Comparison of ENCODE assay signal across 1 cellular context in the genomic region with DNA sequence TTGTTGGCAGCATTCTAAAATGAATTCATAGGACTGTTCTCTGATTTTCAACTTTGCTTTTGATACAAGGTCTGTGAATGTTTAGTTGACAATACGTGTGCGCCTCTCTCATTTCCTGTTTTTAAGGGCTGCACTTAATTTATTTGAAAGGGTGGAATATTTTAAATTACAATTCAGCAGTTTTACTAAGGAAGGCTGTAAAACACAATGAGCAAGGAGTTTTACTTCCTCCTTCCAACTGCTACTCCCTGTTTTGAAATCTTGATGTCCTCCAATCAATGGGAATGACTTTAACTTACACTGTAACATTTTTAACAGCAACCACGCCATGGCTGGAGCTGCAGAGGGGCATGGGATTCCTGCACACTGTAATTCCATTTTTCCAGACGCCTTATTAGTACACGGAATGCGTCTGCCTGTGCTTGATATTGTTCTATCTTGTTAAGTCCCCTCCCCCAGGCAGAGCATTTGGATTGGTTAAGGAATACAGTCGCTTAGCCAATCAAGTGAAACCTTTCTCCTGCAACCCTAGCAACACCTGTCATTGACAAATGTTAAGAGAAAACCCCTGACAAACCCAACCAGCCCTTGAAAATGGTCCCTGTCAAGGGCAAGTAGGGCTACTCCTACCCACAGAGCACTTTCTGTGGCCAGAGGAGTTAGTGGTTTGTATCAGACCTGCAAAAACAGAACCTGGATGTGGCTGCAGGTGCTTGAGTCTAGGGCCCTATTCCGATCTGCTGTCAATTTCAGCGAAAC.
TF ChIP-seq lines count a peak whose summit lies in the region.

No MANE protein-coding gene starts in this region.

TF ChIP-seq in GM12878, 131 proteins besides CTCF, POLR2A, EP300 and RAD21 (continued from another document):
- TF ChIP-seq ZBTB40 (IDR thresholded peaks at IDR 0.05; ENCODE audit: borderline replicate concordance) (no peak), ZNF24 (IDR thresholded peaks at IDR 0.05) (no peak), NFIC (IDR thresholded peaks at IDR 0.05; ENCODE audit: low read depth, low read length) (peak; percentile 89), EED (IDR thresholded peaks at IDR 0.05; ENCODE audit: low read depth) (peak; percentile 93), HCFC1 (IDR thresholded peaks at IDR 0.05; ENCODE audit: low read length) (no peak), BCL3 (IDR thresholded peaks at IDR 0.05; ENCODE audit: borderline replicate concordance, insufficient read depth, low read depth, low read length, poor library complexity, severe bottlenecking) (no peak), KLF5 (IDR thresholded peaks at IDR 0.05; ENCODE audit: partially characterized antibody) (no peak), TCF12 (IDR thresholded peaks at IDR 0.05; ENCODE audit: low read depth, low read length) (peak; percentile 97), CHD1 (IDR thresholded peaks at IDR 0.05; ENCODE audit: low read depth, low read length) (no peak), POLR2AphosphoS2 (IDR thresholded peaks at IDR 0.05; ENCODE audit: low read depth, low read length) (no peak), TAF1 (IDR thresholded peaks at IDR 0.05; ENCODE audit: borderline replicate concordance, low read depth, low read length) (no peak), SUZ12 (IDR thresholded peaks at IDR 0.05; ENCODE audit: unreplicated experiment) (no peak), ASH2L (IDR thresholded peaks at IDR 0.05; ENCODE audit: borderline replicate concordance, low read depth) (no peak), SRF (IDR thresholded peaks at IDR 0.05; ENCODE audit: low read depth in 2 of 2, low read length in 2 of 2) (no peak), DPF2 (IDR thresholded peaks at IDR 0.05) (peak; percentile 80), TCF3 (IDR thresholded peaks at IDR 0.05; ENCODE audit: borderline replicate concordance, insufficient read depth, low read depth, low read length) (peak; percentile 93; the same call in 1 of the 2 replicates), POLR2AphosphoS5 (IDR thresholded peaks at IDR 0.05; ENCODE audit: low read length) (no peak), ZNF274 (IDR thresholded peaks at IDR 0.05; ENCODE audit: insufficient read depth, insufficient read length) (no peak), RELA (IDR thresholded peaks at IDR 0.05; ENCODE audit: borderline replicate concordance, partially characterized antibody) (peak; percentile 67), CBFB (IDR thresholded peaks at IDR 0.05; ENCODE audit: low read depth) (peak; percentile 98), ZNF217 (IDR thresholded peaks at IDR 0.05) (peak; percentile 41; the same call in 1 of the 2 replicates), IKZF1 (conservative IDR thresholded peaks at IDR 0.05) (peak; percentile 74), CBX5 (IDR thresholded peaks at IDR 0.05; ENCODE audit: low read depth) (peak; percentile 77; the same call in 1 of the 2 replicates), MTA3 (IDR thresholded peaks at IDR 0.05; ENCODE audit: borderline replicate concordance, low read length) (peak; percentile 91; the same call in 1 of the 2 replicates), SMC3 (IDR thresholded peaks at IDR 0.05; ENCODE audit: borderline replicate concordance, low read length) (peak; percentile 2; the same call in 1 of the 2 replicates), ZNF384 (IDR thresholded peaks at IDR 0.05; ENCODE audit: borderline replicate concordance, low read depth, low read length) (no peak), POU2F2 (IDR thresholded peaks at IDR 0.05; ENCODE audit: borderline replicate concordance, low read depth, low read length) (0 out of 3 replicates have a peak, but pooled peaks have one; percentile 28), IKZF2 (IDR thresholded peaks at IDR 0.05) (peak; percentile 79 to 86; a peak in 3 of 4 replicates), WRNIP1 (IDR thresholded peaks at IDR 0.05; ENCODE audit: borderline replicate concordance, low read depth, low read length) (no peak), SREBF1 (IDR thresholded peaks at IDR 0.05; ENCODE audit: low read length) (no peak), BMI1 (IDR thresholded peaks at IDR 0.05; ENCODE audit: borderline replicate concordance) (peak; percentile 75), SREBF2 (IDR thresholded peaks at IDR 0.05; ENCODE audit: low read length) (no peak), GATAD2B (conservative IDR thresholded peaks at IDR 0.05; ENCODE audit: low read depth) (no peak), HSF1 (IDR thresholded peaks at IDR 0.05; ENCODE audit: low read depth, low read length) (no peak)
- TF ChIP-seq, protein P1, sequence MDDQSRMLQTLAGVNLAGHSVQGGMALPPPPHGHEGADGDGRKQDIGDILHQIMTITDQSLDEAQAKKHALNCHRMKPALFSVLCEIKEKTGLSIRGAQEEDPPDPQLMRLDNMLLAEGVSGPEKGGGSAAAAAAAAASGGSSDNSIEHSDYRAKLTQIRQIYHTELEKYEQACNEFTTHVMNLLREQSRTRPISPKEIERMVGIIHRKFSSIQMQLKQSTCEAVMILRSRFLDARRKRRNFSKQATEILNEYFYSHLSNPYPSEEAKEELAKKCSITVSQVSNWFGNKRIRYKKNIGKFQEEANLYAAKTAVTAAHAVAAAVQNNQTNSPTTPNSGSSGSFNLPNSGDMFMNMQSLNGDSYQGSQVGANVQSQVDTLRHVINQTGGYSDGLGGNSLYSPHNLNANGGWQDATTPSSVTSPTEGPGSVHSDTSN (IDR thresholded peaks at IDR 0.05; ENCODE audit: insufficient replicate concordance, low read depth, low read length): peak; percentile 84
